In genomic region chr1:150917387-150917786, GRCh38 we compare ENCODE assay signal across 32 cellular contexts. TPM values are rescaled to one million over a fixed set of nuclear protein-coding genes. Genes with fewer than 3 reads are reported as not detected.
A peak's percentile ranks its signal among the peaks of the same experiment; 100 is the strongest.
DNase-seq lines count a peak whose midpoint lies in the region; ATAC-seq, FAIRE-seq and TF ChIP-seq lines count a peak whose summit lies in the region.
"Had no signal": no experiment of that assay in that cellular context is flagged by ENCODE, and none has a peak within 500 bp of the region (broad histone marks: within the 10 kb centered on the region; RNA-seq: fewer than 3 reads in every experiment).

No MANE protein-coding gene starts in this region.

- WGBS in H1 (ENCODE audit: extremely low coverage in 1 of 2, insufficient coverage in 1 of 2, insufficient read length in 1 of 2, insufficient replicate concordance in 2 of 2, low coverage in 1 of 2, low lambda C conversion rate in 2 of 2, missing lambda C conversion rate in 1 of 2), 2 experiments, result 92% methylated on average over 7 of the region's 7 CpGs; no CpG with 5 or more reads in 1 of the 2 experiments
- 49 to 62% methylated on average over 6 to 7 of the region's 7 CpGs for WGBS in transverse colon (ENCODE audit: low coverage in 1 of 2), 2 donors
- WGBS in upper lobe of left lung, 2 donors, result 61 to 74% methylated on average over 7 of the region's 7 CpGs

- no peak for TF ChIP-seq POLR2A in H1 (IDR thresholded peaks at IDR 0.05; ENCODE audit: control extremely low read depth in 1 of 2, low read depth in 2 of 2, low read length in 2 of 2)
- no peak for TF ChIP-seq POLR2A in transverse colon (IDR thresholded peaks at IDR 0.05)
- TF ChIP-seq POLR2A in upper lobe of left lung (IDR thresholded peaks at IDR 0.05), result no peak

- H3K27ac Mint-ChIP-seq in T-cell, result no peak overlapping the region
- H3K27ac Mint-ChIP-seq: CD14-positive monocyte; CD4-positive, alpha-beta memory T cell; CD4-positive, CD25-positive, alpha-beta regulatory T cell; CD8-positive, alpha-beta memory T cell had no signal

- TF ChIP-seq EP300 in H1 (IDR thresholded peaks at IDR 0.05; ENCODE audit: borderline replicate concordance in 1 of 2, low read depth in 2 of 2, low read length in 2 of 2) (no peak), transverse colon (IDR thresholded peaks at IDR 0.05; ENCODE audit: low read depth) (no peak), upper lobe of left lung (IDR thresholded peaks at IDR 0.05) (no peak)

- H3K79me2 ChIP-seq in H1 (ENCODE audit: control insufficient read depth in 1 of 2, insufficient read depth in 2 of 2, low read length in 2 of 2), result no peaks in the 10 kb centered on the region

- H3K4me3 ChIP-seq in colonic mucosa, result no peak overlapping the region
- no peak overlapping the region for H3K4me3 ChIP-seq in H1 (ENCODE audit: extremely low read depth in 1 of 4, insufficient read depth in 2 of 4, low read depth in 3 of 4, low read length in 4 of 4)
- no peak overlapping the region for H3K4me3 ChIP-seq in mucosa of descending colon
- H3K4me3 ChIP-seq in transverse colon, result no peak overlapping the region
- H3K4me3 ChIP-seq in upper lobe of left lung, result no peak overlapping the region
- H3K4me3 ChIP-seq: BLaER1, GM12878 had no signal

- POLR2A ChIA-PET in H1 (lab: Charles Lee; ENCODE audit: partially characterized antibody), result interaction anchor here (0.7 kb wide), 1 partner anchor 27 kb away, joined by 3 read pairs; no protein-coding TSS in a partner anchor
- POLR2A ChIA-PET in T-cell (lab: Charles Lee), result no interaction called here

- no peak overlapping the region for H3K9ac ChIP-seq in colonic mucosa (ENCODE audit: low read depth in 2 of 2, low read length in 2 of 2)
- H3K9ac ChIP-seq in H1 (replicated peaks in 1 of 4; ENCODE audit: extremely low read depth in 1 of 4, low read depth in 3 of 4, low read length in 3 of 4), result no peak overlapping the region
- H3K9ac ChIP-seq: BLaER1 had no signal

- H2BK20ac ChIP-seq in H1 (ENCODE audit: low read length), result no peak overlapping the region

- H3K27ac ChIP-seq in colonic mucosa (no peak overlapping the region), H1 (ENCODE audit: low read depth, low read length) (no peak overlapping the region), transverse colon (peak overlapping the region in 2 of 4 donors; percentile 26 to 29), upper lobe of left lung (no peak overlapping the region)
- H3K27ac ChIP-seq: BLaER1 had no signal

- no peak for TF ChIP-seq CTCF in colonic mucosa (IDR thresholded peaks at IDR 0.05)
- no peak for TF ChIP-seq CTCF in H1 (IDR thresholded peaks at IDR 0.05; ENCODE audit: control extremely low read depth in 1 of 3, insufficient read depth in 1 of 3, low read depth in 1 of 3, low read length in 3 of 3)
- no peak for TF ChIP-seq CTCF in mucosa of descending colon (IDR thresholded peaks at IDR 0.05)
- no peak for TF ChIP-seq CTCF in transverse colon (IDR thresholded peaks at IDR 0.05)
- TF ChIP-seq CTCF in upper lobe of left lung (IDR thresholded peaks at IDR 0.05), result no peak

- no peaks in the 10 kb centered on the region for H3K23me2 ChIP-seq in H1 (ENCODE audit: low read depth, low read length)

- TF ChIP-seq RAD21 in H1 (IDR thresholded peaks at IDR 0.05 in 1 of 2, conservative IDR thresholded peaks at IDR 0.05 in 1 of 2; ENCODE audit: low read depth in 2 of 2, low read length in 2 of 2), result no peak

- H3K27me3 Mint-ChIP-seq in T-cell, result no peaks in the 10 kb centered on the region
- H3K27me3 Mint-ChIP-seq: CD4-positive, alpha-beta memory T cell; CD4-positive, CD25-positive, alpha-beta regulatory T cell; CD8-positive, alpha-beta memory T cell had no signal

- CTCF ChIA-PET in H1 (lab: Charles Lee; ENCODE audit: partially characterized antibody) (interaction anchor here (0.6 to 1.1 kb wide), 3 partner anchors 40 to 88 kb away, joined by 3 read pairs; no protein-coding TSS in a partner anchor), T-cell (lab: Charles Lee) (no interaction called here)

- H2BK5ac ChIP-seq in H1 (ENCODE audit: low read depth, low read length), result no peak overlapping the region

- no peaks in the 10 kb centered on the region for H3K79me1 ChIP-seq in H1 (ENCODE audit: low read depth, low read length)

- H4K91ac ChIP-seq in H1 (replicated peaks; ENCODE audit: insufficient read length, low read length), result no peak overlapping the region

- H2AK5ac ChIP-seq in H1 (ENCODE audit: low read depth, low read length), result no peak overlapping the region

- DNase-seq in colonic mucosa (peak; percentile 59), H1 (ENCODE audit: low read depth in 1 of 2, low spot score in 2 of 2) (no peak), mucosa of descending colon (peak; percentile 60 to 76 (median 69)), transverse colon (peak; percentile 72), T-cell (no peak), upper lobe of left lung (no peak)
- DNase-seq: 8988T; ACHN; BE2C; C1 segment of cervical spinal cord; CD4-positive, alpha-beta memory T cell; CD4-positive, CD25-positive, alpha-beta regulatory T cell; CD8-positive, alpha-beta memory T cell; COR-L47; DMS 273 treated with DMSO at 0.1 percent for 48 hours; DMS153; DMS53; DMS79; DND-41; EL; GDM1 had no signal

- no peaks in the 10 kb centered on the region for H3K36me3 Mint-ChIP-seq in T-cell
- H3K36me3 Mint-ChIP-seq: CD14-positive monocyte; CD4-positive, alpha-beta memory T cell; CD4-positive, CD25-positive, alpha-beta regulatory T cell; CD8-positive, alpha-beta memory T cell had no signal

- H3K27me3 ChIP-seq in colonic mucosa (no peaks in the 10 kb centered on the region), H1 (replicated peaks in 1 of 4; ENCODE audit: control insufficient read depth in 3 of 4, extremely low read depth in 1 of 4, insufficient read depth in 3 of 4, low read length in 3 of 4) (no peaks in the 10 kb centered on the region), transverse colon (no peaks in the 10 kb centered on the region), upper lobe of left lung (no peaks in the 10 kb centered on the region)
- H3K27me3 ChIP-seq: BE2C, BLaER1 had no signal

- H3K4me2 ChIP-seq in H1 (ENCODE audit: insufficient read depth in 1 of 2, low read depth in 2 of 2, low read length in 2 of 2), result no peak overlapping the region
- H3K4me2 ChIP-seq: BLaER1 had no signal

- H3K9me3 ChIP-seq in colonic mucosa (no peaks in the 10 kb centered on the region), H1 (ENCODE audit: insufficient read depth in 2 of 2, low read depth in 1 of 2, low read length in 1 of 2) (no peaks in the 10 kb centered on the region), mucosa of descending colon (no peaks in the 10 kb centered on the region), transverse colon (no peaks in the 10 kb centered on the region), upper lobe of left lung (no peaks in the 10 kb centered on the region)
- H3K9me3 ChIP-seq: BE2C, BLaER1 had no signal

- H3K4ac ChIP-seq in H1 (replicated peaks; ENCODE audit: insufficient read length, low read depth, low read length), result no peak overlapping the region

- no peak overlapping the region for H4K5ac ChIP-seq in H1 (ENCODE audit: insufficient read length, low read depth, low read length)

- H3K4me3 Mint-ChIP-seq in T-cell, result no peak overlapping the region
- H3K4me3 Mint-ChIP-seq: CD14-positive monocyte; CD4-positive, alpha-beta memory T cell; CD4-positive, CD25-positive, alpha-beta regulatory T cell; CD8-positive, alpha-beta memory T cell had no signal

- no peak overlapping the region for H3K18ac ChIP-seq in H1 (ENCODE audit: extremely low read depth, low read length)

- ATAC-seq in mucosa of descending colon (peak; percentile 91), T-cell (replicated peaks in 1 of 4) (no peak), GM19351 (IDR thresholded peaks at IDR 0.05; ENCODE audit: unreplicated experiment) (no peak), upper lobe of left lung (ENCODE audit: low FRiP score in 2 of 2) (no peak)
- ATAC-seq: GM12878 had no signal

- in situ Hi-C loops in transverse colon (cut with MboI; ENCODE audit: low pct_ligation_motif_present in 1 of 4, low pct_unique_long_range_greater_than_20kb in 1 of 4, low sequenced_read_pairs in 3 of 4), result no loop called here

- no peak overlapping the region for H2BK120ac ChIP-seq in H1 (replicated peaks; ENCODE audit: low read depth, low read length)

- H2BK15ac ChIP-seq in H1 (ENCODE audit: low read length), result no peak overlapping the region

- peaks cover 3 to 5% (median 4%) of the 10 kb centered on the region in 3 donors for H3K4me1 Mint-ChIP-seq in T-cell

- no peak overlapping the region for H3K56ac ChIP-seq in H1 (replicated peaks; ENCODE audit: insufficient read length, low read depth, low read length)

- H4K20me1 ChIP-seq in H1 (replicated peaks in 1 of 2; ENCODE audit: control insufficient read depth in 1 of 2, insufficient read depth in 2 of 2, low read length in 2 of 2), result no peaks in the 10 kb centered on the region
- H4K20me1 ChIP-seq: BLaER1 had no signal

- H3K36me3 ChIP-seq in colonic mucosa, result no peaks in the 10 kb centered on the region
- H3K36me3 ChIP-seq in H1 (ENCODE audit: control insufficient read depth in 2 of 4, insufficient read depth in 4 of 4, low read length in 3 of 4), result no peaks in the 10 kb centered on the region
- H3K36me3 ChIP-seq in mucosa of descending colon (ENCODE audit: low read depth), result no peaks in the 10 kb centered on the region
- no peaks in the 10 kb centered on the region for H3K36me3 ChIP-seq in transverse colon
- H3K36me3 ChIP-seq in upper lobe of left lung, result no peaks in the 10 kb centered on the region
- H3K36me3 ChIP-seq: BE2C, BLaER1 had no signal

- H3K9me3 Mint-ChIP-seq in T-cell, result no peaks in the 10 kb centered on the region
- H3K9me3 Mint-ChIP-seq: CD14-positive monocyte; CD4-positive, alpha-beta memory T cell; CD4-positive, CD25-positive, alpha-beta regulatory T cell; CD8-positive, alpha-beta memory T cell had no signal

- 0 out of 2 replicates have a peak overlapping the region, but pooled peaks have one; percentile 35 for H4K8ac ChIP-seq in H1 (ENCODE audit: extremely low read depth, insufficient read depth, low read length)

- no peak overlapping the region for H3K23ac ChIP-seq in H1 (ENCODE audit: insufficient read length)

- H3K4me1 ChIP-seq in colonic mucosa (no peaks in the 10 kb centered on the region), H1 (replicated peaks in 1 of 4; ENCODE audit: control insufficient read depth in 3 of 4, insufficient read depth in 4 of 4, low read length in 3 of 4) (peaks cover 0 to 2% (median under 1%) of the 10 kb centered on the region in 4 experiments; a peak in 4 of 7 replicates), mucosa of descending colon (ENCODE audit: low read depth) (peaks cover 7% of the 10 kb centered on the region), transverse colon (peaks cover 0 to 14% (median 2%) of the 10 kb centered on the region in 4 donors), upper lobe of left lung (peaks cover 0 to 4% (median 0%) of the 10 kb centered on the region in 4 donors)
- H3K4me1 ChIP-seq: BE2C, BLaER1 had no signal

- H2AFZ ChIP-seq in H1 (ENCODE audit: low read length), result no peak overlapping the region

- no peak overlapping the region for H2BK12ac ChIP-seq in H1 (ENCODE audit: low read depth, low read length)

- no peak overlapping the region for H3K14ac ChIP-seq in H1 (ENCODE audit: insufficient read length)

- intact Hi-C loops in colonic mucosa (cut with DNase I) (no loop called here), mucosa of descending colon (cut with DNase I, micrococcal nuclease) (no loop called here), transverse colon (cut with DNase I; ENCODE audit: low total_unique reads) (no loop called here)

- no peak for FAIRE-seq in H1 (lab: Jason Lieb, UNC)
- FAIRE-seq: A204.1, GM12878, GM12892, GM19239 had no signal

RNA-seq across cellular contexts. Expression of gene SETDB1, which starts 8.8 kb away (rescaled TPM):
- total RNA-seq in colonic mucosa, result 10 to 100 TPM; 28.2 to 32.8 TPM
- 48.8 and 49.9 TPM in 2 replicates for total RNA-seq in H1 (2021; fragmentation: NEBNext Ultra II Directional; extraction: Animal tissue kit (Norgen Biotek cat#: 25700))
- 26.9 and 27.5 TPM in 2 replicates for polyA plus RNA-seq in H1 (2011; rRNA removed)
- polyA plus RNA-seq in H1 (2011; cell fraction: cytosol; rRNA removed), result 33.1 TPM
- polyA plus RNA-seq in H1 (2011; cell fraction: nucleus; rRNA removed), result 56.0 TPM
- polyA plus RNA-seq in H1 (2012, experiment 1 of 2), result 39.7 to 50.9 TPM (median 43.9 TPM) in 4 replicates
- 9.5 TPM for polyA plus RNA-seq in H1 (2012, experiment 2 of 2)
- 23.7 TPM for polyA plus RNA-seq in H1 (2013, experiment 1 of 2)
- 23.0 TPM for polyA plus RNA-seq in H1 (2013, experiment 2 of 2)
- 79.4 and 81.0 TPM in 2 replicates for polyA minus RNA-seq in H1 (2011; rRNA and poly(A)+ RNA removed)
- polyA minus RNA-seq in H1 (2011; cell fraction: cytosol; rRNA and poly(A)+ RNA removed), result 32.3 TPM
- 66.2 TPM for polyA minus RNA-seq in H1 (2011; cell fraction: nucleus; rRNA and poly(A)+ RNA removed)
- total RNA-seq in mucosa of descending colon, result 10 to 100 TPM; 35.4 to 49.4 (median 42.8) TPM
- total RNA-seq in transverse colon, result 10 to 100 TPM; 19.5 to 59.7 (median 39.2) TPM
- total RNA-seq in T-cell, result 10 to 100 TPM; 44.5 to 72.6 (median 62.5) TPM
- total RNA-seq in upper lobe of left lung, result 10 to 100 TPM; 26.8 to 88.0 (median 40.3) TPM

RNA-seq across cellular contexts. Expression of gene CTXND2, which starts 30.5 kb away (rescaled TPM):
- total RNA-seq in colonic mucosa (not detected), mucosa of descending colon (not detected), transverse colon (not detected), T-cell (not detected), upper lobe of left lung (not detected)
- total RNA-seq in H1 (2021; fragmentation: NEBNext Ultra II Directional; extraction: Animal tissue kit (Norgen Biotek cat#: 25700)), result not detected in 2 replicates
- polyA plus RNA-seq in H1 (2011; rRNA removed), result not detected in 2 replicates
- not detected for polyA plus RNA-seq in H1 (2011; cell fraction: cytosol; rRNA removed)
- polyA plus RNA-seq in H1 (2011; cell fraction: nucleus; rRNA removed), result not detected
- not detected in 4 replicates for polyA plus RNA-seq in H1 (2012, experiment 1 of 2)
- not detected for polyA plus RNA-seq in H1 (2012, experiment 2 of 2)
- polyA plus RNA-seq in H1 (2013, experiment 1 of 2), result not detected
- not detected for polyA plus RNA-seq in H1 (2013, experiment 2 of 2)
- not detected in 2 replicates for polyA minus RNA-seq in H1 (2011; rRNA and poly(A)+ RNA removed)
- polyA minus RNA-seq in H1 (2011; cell fraction: cytosol; rRNA and poly(A)+ RNA removed), result not detected
- not detected for polyA minus RNA-seq in H1 (2011; cell fraction: nucleus; rRNA and poly(A)+ RNA removed)
- total RNA-seq: A673; CD4-positive, alpha-beta memory T cell; CD4-positive, CD25-positive, alpha-beta regulatory T cell; CD8-positive, alpha-beta memory T cell; Daoy; G401; GM12878 had no signal
- polyA plus RNA-seq: AG04450; CD14-positive monocyte; CD4-positive, alpha-beta memory T cell; CD4-positive, CD25-positive, alpha-beta regulatory T cell; CD8-positive, alpha-beta memory T cell; GM12878 had no signal

RNA-seq across cellular contexts. Expression of gene ARNT, which starts 41.0 kb away (rescaled TPM):
- total RNA-seq in colonic mucosa (10 to 100 TPM; 29.5 to 41.7 TPM), mucosa of descending colon (10 to 100 TPM; 42.1 to 54.6 (median 42.7) TPM), transverse colon (10 to 100 TPM; 47.9 to 64.6 (median 53.9) TPM), T-cell (10 to 100 TPM; 37.3 to 38.7 (median 37.9) TPM), upper lobe of left lung (10 to 100 TPM; 44.0 to 76.5 (median 53.9) TPM)
- 28.5 and 29.4 TPM in 2 replicates for total RNA-seq in H1 (2021; fragmentation: NEBNext Ultra II Directional; extraction: Animal tissue kit (Norgen Biotek cat#: 25700))
- polyA plus RNA-seq in H1 (2011; rRNA removed), result 18.6 and 19.0 TPM in 2 replicates
- polyA plus RNA-seq in H1 (2011; cell fraction: cytosol; rRNA removed), result 19.4 TPM
- 28.4 TPM for polyA plus RNA-seq in H1 (2011; cell fraction: nucleus; rRNA removed)
- 18.8 to 24.0 TPM (median 21.4 TPM) in 4 replicates for polyA plus RNA-seq in H1 (2012, experiment 1 of 2)
- polyA plus RNA-seq in H1 (2012, experiment 2 of 2), result 3.3 TPM
- 14.0 TPM for polyA plus RNA-seq in H1 (2013, experiment 1 of 2)
- polyA plus RNA-seq in H1 (2013, experiment 2 of 2), result 14.2 TPM
- polyA minus RNA-seq in H1 (2011; rRNA and poly(A)+ RNA removed), result 44.7 and 48.5 TPM in 2 replicates
- polyA minus RNA-seq in H1 (2011; cell fraction: cytosol; rRNA and poly(A)+ RNA removed), result 15.1 TPM
- polyA minus RNA-seq in H1 (2011; cell fraction: nucleus; rRNA and poly(A)+ RNA removed), result 33.8 TPM

RNA-seq across cellular contexts. Expression of gene CERS2, which starts 57.2 kb away (rescaled TPM):
- 100 to 1,000 TPM; 140 to 157 TPM for total RNA-seq in colonic mucosa
- 237 and 241 TPM in 2 replicates for total RNA-seq in H1 (2021; fragmentation: NEBNext Ultra II Directional; extraction: Animal tissue kit (Norgen Biotek cat#: 25700))
- polyA plus RNA-seq in H1 (2011; rRNA removed), result 153 and 216 TPM in 2 replicates
- 153 TPM for polyA plus RNA-seq in H1 (2011; cell fraction: cytosol; rRNA removed)
- polyA plus RNA-seq in H1 (2011; cell fraction: nucleus; rRNA removed), result 172 TPM
- polyA plus RNA-seq in H1 (2012, experiment 1 of 2), result 143 to 179 TPM (median 156 TPM) in 4 replicates
- 302 TPM for polyA plus RNA-seq in H1 (2012, experiment 2 of 2)
- polyA plus RNA-seq in H1 (2013, experiment 1 of 2), result 284 TPM
- 302 TPM for polyA plus RNA-seq in H1 (2013, experiment 2 of 2)
- polyA minus RNA-seq in H1 (2011; rRNA and poly(A)+ RNA removed), result 234 and 288 TPM in 2 replicates
- polyA minus RNA-seq in H1 (2011; cell fraction: cytosol; rRNA and poly(A)+ RNA removed), result 120 TPM
- polyA minus RNA-seq in H1 (2011; cell fraction: nucleus; rRNA and poly(A)+ RNA removed), result 98.2 TPM
- total RNA-seq in mucosa of descending colon, result 100 to 1,000 TPM; 142 to 209 (median 186) TPM
- total RNA-seq in transverse colon, result 100 to 1,000 TPM in 2 of 4 donors, 10 to 100 TPM in 2; 35.2 to 142 (median 101) TPM
- total RNA-seq in T-cell, result 100 to 1,000 TPM in 4 of 5 donors, 10 to 100 TPM in 1; 74.3 to 153 (median 135) TPM
- 100 to 1,000 TPM in 5 of 6 donors, 10 to 100 TPM in 1; 93.2 to 322 (median 204) TPM for total RNA-seq in upper lobe of left lung

Comparison
In these comparisons a context has a peak if more than half of its experiments do, and no peak if none do; other contexts are left out.
1. DNase-seq: peak in colonic mucosa (single experiment), mucosa of descending colon (3 of 3) and transverse colon (single experiment); none in H1 (0 of 2), T-cell (0 of 34) and upper lobe of left lung (0 of 2).